Comparison of ENCODE assay signal across 1 cellular context in genomic region chr1:40868051-40868723, GRCh38.
A peak's percentile ranks its signal among the peaks of the same experiment; 100 is the strongest.
TF ChIP-seq lines count a peak whose summit lies in the region.

No MANE protein-coding gene starts in this region.

TF ChIP-seq in K562, 482 proteins besides CTCF, POLR2A, EP300 and RAD21 (continued from another document and continues in another):
- TF ChIP-seq ZNF589 (CRISPR knock-in tag; IDR thresholded peaks at IDR 0.05; ENCODE audit: low read depth) (peak; percentile 79), FOSL1 (tag; conservative IDR thresholded peaks at IDR 0.05) (peak; percentile 96), DMBX1 (CRISPR knock-in tag; IDR thresholded peaks at IDR 0.05; ENCODE audit: borderline replicate concordance) (no peak), AFF4 (CRISPR knock-in tag; IDR thresholded peaks at IDR 0.05) (no peak), ZNF592 (IDR thresholded peaks at IDR 0.05) (peak; percentile 96), MEF2A (IDR thresholded peaks at IDR 0.05; ENCODE audit: control insufficient read depth, low read depth, low read length) (no peak), ZEB2 (IDR thresholded peaks at IDR 0.05) (peak; percentile 78; the same call in 1 of the 2 replicates), MGA (IDR thresholded peaks at IDR 0.05) (peak; percentile 71; the same call in 1 of the 2 replicates), HDAC8 (tag; IDR thresholded peaks at IDR 0.05) (no peak), KAT2B (IDR thresholded peaks at IDR 0.05; ENCODE audit: low read depth, low read length) (no peak), HNRNPH1 (optimal IDR thresholded peaks at IDR 0.05; ENCODE audit: low read depth, low read length) (no peak), GTF2E2 (tag; IDR thresholded peaks at IDR 0.05) (no peak), TCF7 (IDR thresholded peaks at IDR 0.05; ENCODE audit: borderline replicate concordance) (no peak), ZFPM2 (CRISPR knock-in tag; IDR thresholded peaks at IDR 0.05) (no peak), TSHZ1 (CRISPR knock-in tag; IDR thresholded peaks at IDR 0.05) (peak; percentile 39; the same call in 1 of the 2 replicates), HMBOX1 (IDR thresholded peaks at IDR 0.05) (0 out of 2 replicates have a peak, but pooled peaks have one; percentile 18), MNT (conservative IDR thresholded peaks at IDR 0.05) (peak in 1 of 2 experiments; percentile 67; a peak in 2 of 4 replicates), RHOXF2B (CRISPR knock-in tag; conservative IDR thresholded peaks at IDR 0.05) (0 out of 2 replicates have a peak, but pooled peaks have one; percentile 33), NFXL1 (CRISPR knock-in tag; IDR thresholded peaks at IDR 0.05) (no peak), CEBPG (CRISPR knock-in tag; IDR thresholded peaks at IDR 0.05) (no peak), CEBPG (tag; conservative IDR thresholded peaks at IDR 0.05 in 1 of 2, IDR thresholded peaks at IDR 0.05 in 1 of 2) (peak; percentile 70 to 71), POLR2B (IDR thresholded peaks at IDR 0.05; ENCODE audit: low read depth, partially characterized antibody) (no peak), USF1 (CRISPR knock-in tag; IDR thresholded peaks at IDR 0.05) (peak; percentile 26; the same call in 1 of the 2 replicates), STAT5A (IDR thresholded peaks at IDR 0.05; ENCODE audit: borderline replicate concordance, low read length) (peak; percentile 87), MCM3 (IDR thresholded peaks at IDR 0.05) (no peak)
